25 cellular contexts compared by ENCODE assay signal in the genomic region with DNA sequence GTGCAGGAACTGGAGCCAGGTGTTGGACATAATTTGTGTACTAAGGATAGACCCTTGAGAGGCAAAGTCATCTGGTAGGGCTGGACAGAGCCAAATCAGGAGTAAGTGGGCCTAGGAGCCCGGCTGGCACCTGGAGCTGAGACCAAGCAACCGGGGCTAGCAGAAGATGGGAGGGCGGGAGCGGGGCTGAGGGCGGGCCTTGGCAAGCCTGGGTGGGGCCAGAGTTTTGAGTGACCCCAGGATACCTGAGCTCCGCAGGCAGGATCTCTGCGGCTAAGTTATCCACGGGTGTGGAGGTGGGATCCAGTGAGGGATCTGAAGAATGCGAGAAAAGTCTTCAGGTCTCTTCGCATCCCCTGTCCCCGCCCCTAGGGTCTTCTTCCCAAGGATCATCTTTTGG. TPM values are rescaled to one million over a fixed set of nuclear protein-coding genes. Genes with fewer than 3 reads are reported as not detected.
"Had no signal": no experiment of that assay in that cellular context is flagged by ENCODE, and none has a peak within 500 bp of the region (broad histone marks: within the 10 kb centered on the region; RNA-seq: fewer than 3 reads in every experiment).

No MANE protein-coding gene starts in this region.

- H3K27me3 ChIP-seq: MG63, SJCRH30 had no signal

- H3K27ac ChIP-seq: SJCRH30 had no signal

- FAIRE-seq: HepG2 had no signal

- H3K4me3 ChIP-seq: MG63, SJCRH30 had no signal

- H3K9me3 ChIP-seq: MG63, SJCRH30 had no signal

- H3K4me1 ChIP-seq: SJCRH30 had no signal

- DNase-seq: IMR-90, Karpas-422, KG1, MG63, NCI-H1092, NCI-H1105 treated with DMSO at 0.1 percent for 48 hours, NCI-H1417 treated with DMSO at 0.1 percent for 48 hours, NCI-H146, NCI-H1694 treated with DMSO at 0.1 percent for 48 hours, NCI-H2029, NCI-H2081 treated with DMSO at 0.1 percent for 48 hours, NCI-H2171, NCI-H226, NCI-H446, NCI-H510A, NCI-H524 treated with DMSO at 0.1 percent for 48 hours, NCI-H69, NCI-H774, PC-3, SHP77 treated with DMSO at 0.1 percent for 48 hours, SJCRH30 had no signal

RNA-seq across cellular contexts. Expression of a gene that starts 15.6 kb away (rescaled TPM):
- total RNA-seq: HepG2, HT1080, IMR-90, OCI-LY7, Right ventricle myocardium inferior had no signal
- polyA plus RNA-seq: HepG2, IMR-90 had no signal
